ENCODE assay signal across 1 cellular context in the genomic region with DNA sequence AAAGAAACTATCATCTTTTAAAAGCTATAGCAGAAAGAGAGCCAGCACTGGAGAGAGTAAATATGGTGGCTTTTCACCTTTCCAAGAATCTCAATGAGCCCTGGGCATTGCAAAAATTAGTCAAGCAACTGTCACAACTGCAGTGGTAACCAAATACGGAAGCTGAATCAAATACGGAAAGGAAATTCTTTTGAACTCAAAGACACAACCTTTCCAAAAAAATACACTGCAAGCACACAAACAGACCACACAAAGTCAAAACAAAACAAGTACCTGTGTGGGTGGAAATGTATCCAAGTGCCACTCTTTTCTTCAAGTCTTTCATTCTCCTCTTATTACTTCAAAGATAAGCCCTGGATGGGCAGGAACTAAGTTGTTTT.
A peak's percentile ranks its signal among the peaks of the same experiment; 100 is the strongest.
TF ChIP-seq lines count a peak whose summit lies in the region.

No MANE protein-coding gene starts in this region.

TF ChIP-seq in GM12878, 131 proteins besides CTCF, POLR2A, EP300 and RAD21 (continued from another document and continues in another):
- TF ChIP-seq, protein P1, sequence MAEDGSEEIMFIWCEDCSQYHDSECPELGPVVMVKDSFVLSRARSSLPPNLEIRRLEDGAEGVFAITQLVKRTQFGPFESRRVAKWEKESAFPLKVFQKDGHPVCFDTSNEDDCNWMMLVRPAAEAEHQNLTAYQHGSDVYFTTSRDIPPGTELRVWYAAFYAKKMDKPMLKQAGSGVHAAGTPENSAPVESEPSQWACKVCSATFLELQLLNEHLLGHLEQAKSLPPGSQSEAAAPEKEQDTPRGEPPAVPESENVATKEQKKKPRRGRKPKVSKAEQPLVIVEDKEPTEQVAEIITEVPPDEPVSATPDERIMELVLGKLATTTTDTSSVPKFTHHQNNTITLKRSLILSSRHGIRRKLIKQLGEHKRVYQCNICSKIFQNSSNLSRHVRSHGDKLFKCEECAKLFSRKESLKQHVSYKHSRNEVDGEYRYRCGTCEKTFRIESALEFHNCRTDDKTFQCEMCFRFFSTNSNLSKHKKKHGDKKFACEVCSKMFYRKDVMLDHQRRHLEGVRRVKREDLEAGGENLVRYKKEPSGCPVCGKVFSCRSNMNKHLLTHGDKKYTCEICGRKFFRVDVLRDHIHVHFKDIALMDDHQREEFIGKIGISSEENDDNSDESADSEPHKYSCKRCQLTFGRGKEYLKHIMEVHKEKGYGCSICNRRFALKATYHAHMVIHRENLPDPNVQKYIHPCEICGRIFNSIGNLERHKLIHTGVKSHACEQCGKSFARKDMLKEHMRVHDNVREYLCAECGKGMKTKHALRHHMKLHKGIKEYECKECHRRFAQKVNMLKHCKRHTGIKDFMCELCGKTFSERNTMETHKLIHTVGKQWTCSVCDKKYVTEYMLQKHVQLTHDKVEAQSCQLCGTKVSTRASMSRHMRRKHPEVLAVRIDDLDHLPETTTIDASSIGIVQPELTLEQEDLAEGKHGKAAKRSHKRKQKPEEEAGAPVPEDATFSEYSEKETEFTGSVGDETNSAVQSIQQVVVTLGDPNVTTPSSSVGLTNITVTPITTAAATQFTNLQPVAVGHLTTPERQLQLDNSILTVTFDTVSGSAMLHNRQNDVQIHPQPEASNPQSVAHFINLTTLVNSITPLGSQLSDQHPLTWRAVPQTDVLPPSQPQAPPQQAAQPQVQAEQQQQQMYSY (CRISPR knock-in tag; IDR thresholded peaks at IDR 0.05): no peak
- TF ChIP-seq CBFB (IDR thresholded peaks at IDR 0.05; ENCODE audit: low read depth) (peak; percentile 78), ZNF274 (IDR thresholded peaks at IDR 0.05; ENCODE audit: insufficient read depth, insufficient read length) (no peak), CREB1 (IDR thresholded peaks at IDR 0.05; ENCODE audit: low read depth) (peak; percentile 78), RUNX3 (IDR thresholded peaks at IDR 0.05; ENCODE audit: low read length) (peak; percentile 100), CEBPB (IDR thresholded peaks at IDR 0.05; ENCODE audit: borderline replicate concordance in 1 of 2, low read depth in 2 of 2, low read length in 2 of 2) (peak in 1 of 2 experiments; percentile 94; a peak in 1 of 4 replicates), HDAC2 (IDR thresholded peaks at IDR 0.05) (no peak), MTA2 (IDR thresholded peaks at IDR 0.05; ENCODE audit: low read depth) (peak; percentile 74), BHLHE40 (IDR thresholded peaks at IDR 0.05; ENCODE audit: borderline replicate concordance in 1 of 2, low read depth in 2 of 2, low read length in 1 of 2) (peak; percentile 17 to 50; a peak in 2 of 4 replicates), NFIC (IDR thresholded peaks at IDR 0.05; ENCODE audit: low read depth, low read length) (peak; percentile 99), JUNB (IDR thresholded peaks at IDR 0.05) (peak; percentile 97), JUND (IDR thresholded peaks at IDR 0.05; ENCODE audit: low read depth, low read length) (peak; percentile 62; the same call in 1 of the 2 replicates), SMARCA5 (IDR thresholded peaks at IDR 0.05) (no peak), ZNF217 (IDR thresholded peaks at IDR 0.05) (peak; percentile 87), EGR1 (IDR thresholded peaks at IDR 0.05; ENCODE audit: borderline replicate concordance in 1 of 2, low read depth in 2 of 2, low read length in 2 of 2) (peak in 1 of 2 experiments; percentile 88; a peak in 2 of 3 replicates), YBX1 (IDR thresholded peaks at IDR 0.05) (no peak), ATF7 (IDR thresholded peaks at IDR 0.05; ENCODE audit: low read depth) (peak; percentile 76), STAT1 (conservative IDR thresholded peaks at IDR 0.05) (no peak), SRF (IDR thresholded peaks at IDR 0.05; ENCODE audit: low read depth in 2 of 2, low read length in 2 of 2) (peak in 1 of 2 experiments; percentile 72; a peak in 1 of 4 replicates), NRF1 (conservative IDR thresholded peaks at IDR 0.05; ENCODE audit: low read depth, low read length) (no peak), ESRRA (IDR thresholded peaks at IDR 0.05; ENCODE audit: low read length) (no peak), TCF12 (IDR thresholded peaks at IDR 0.05; ENCODE audit: low read depth, low read length) (no peak), PML (IDR thresholded peaks at IDR 0.05; ENCODE audit: low read length) (peak; percentile 80), FOXK2 (IDR thresholded peaks at IDR 0.05) (no peak), CBX5 (IDR thresholded peaks at IDR 0.05; ENCODE audit: low read depth) (peak; percentile 83), MEF2A (IDR thresholded peaks at IDR 0.05; ENCODE audit: insufficient read depth, low read depth, low read length) (peak; percentile 95), TAF1 (IDR thresholded peaks at IDR 0.05; ENCODE audit: borderline replicate concordance, low read depth, low read length) (no peak), TARDBP (IDR thresholded peaks at IDR 0.05; ENCODE audit: borderline replicate concordance) (0 out of 2 replicates have a peak, but pooled peaks have one; percentile 38), RBBP5 (conservative IDR thresholded peaks at IDR 0.05) (no peak), EED (IDR thresholded peaks at IDR 0.05; ENCODE audit: low read depth) (peak; percentile 94; the same call in 1 of the 2 replicates), GABPA (IDR thresholded peaks at IDR 0.05; ENCODE audit: low read depth) (peak; percentile 74), ZNF622 (IDR thresholded peaks at IDR 0.05) (no peak), IKZF2 (IDR thresholded peaks at IDR 0.05) (peak; percentile 97 to 98), KDM1A (IDR thresholded peaks at IDR 0.05; ENCODE audit: borderline replicate concordance) (no peak), POU2F2 (IDR thresholded peaks at IDR 0.05; ENCODE audit: borderline replicate concordance, low read depth, low read length) (peak; percentile 65; the same call in 1 of the 3 replicates), TCF7 (IDR thresholded peaks at IDR 0.05; ENCODE audit: borderline replicate concordance) (peak; percentile 99), FOXM1 (IDR thresholded peaks at IDR 0.05; ENCODE audit: low read depth, low read length) (peak; percentile 97), ZZZ3 (IDR thresholded peaks at IDR 0.05; ENCODE audit: control insufficient read depth, insufficient read length, low read depth) (no peak), HCFC1 (IDR thresholded peaks at IDR 0.05; ENCODE audit: low read length) (no peak), BMI1 (IDR thresholded peaks at IDR 0.05; ENCODE audit: borderline replicate concordance) (peak; percentile 70), SP1 (IDR thresholded peaks at IDR 0.05; ENCODE audit: low read depth, low read length) (peak; percentile 33), MEF2B (IDR thresholded peaks at IDR 0.05; ENCODE audit: partially characterized antibody, poor library complexity, severe bottlenecking) (peak; percentile 79)
- TF ChIP-seq, protein P2, sequence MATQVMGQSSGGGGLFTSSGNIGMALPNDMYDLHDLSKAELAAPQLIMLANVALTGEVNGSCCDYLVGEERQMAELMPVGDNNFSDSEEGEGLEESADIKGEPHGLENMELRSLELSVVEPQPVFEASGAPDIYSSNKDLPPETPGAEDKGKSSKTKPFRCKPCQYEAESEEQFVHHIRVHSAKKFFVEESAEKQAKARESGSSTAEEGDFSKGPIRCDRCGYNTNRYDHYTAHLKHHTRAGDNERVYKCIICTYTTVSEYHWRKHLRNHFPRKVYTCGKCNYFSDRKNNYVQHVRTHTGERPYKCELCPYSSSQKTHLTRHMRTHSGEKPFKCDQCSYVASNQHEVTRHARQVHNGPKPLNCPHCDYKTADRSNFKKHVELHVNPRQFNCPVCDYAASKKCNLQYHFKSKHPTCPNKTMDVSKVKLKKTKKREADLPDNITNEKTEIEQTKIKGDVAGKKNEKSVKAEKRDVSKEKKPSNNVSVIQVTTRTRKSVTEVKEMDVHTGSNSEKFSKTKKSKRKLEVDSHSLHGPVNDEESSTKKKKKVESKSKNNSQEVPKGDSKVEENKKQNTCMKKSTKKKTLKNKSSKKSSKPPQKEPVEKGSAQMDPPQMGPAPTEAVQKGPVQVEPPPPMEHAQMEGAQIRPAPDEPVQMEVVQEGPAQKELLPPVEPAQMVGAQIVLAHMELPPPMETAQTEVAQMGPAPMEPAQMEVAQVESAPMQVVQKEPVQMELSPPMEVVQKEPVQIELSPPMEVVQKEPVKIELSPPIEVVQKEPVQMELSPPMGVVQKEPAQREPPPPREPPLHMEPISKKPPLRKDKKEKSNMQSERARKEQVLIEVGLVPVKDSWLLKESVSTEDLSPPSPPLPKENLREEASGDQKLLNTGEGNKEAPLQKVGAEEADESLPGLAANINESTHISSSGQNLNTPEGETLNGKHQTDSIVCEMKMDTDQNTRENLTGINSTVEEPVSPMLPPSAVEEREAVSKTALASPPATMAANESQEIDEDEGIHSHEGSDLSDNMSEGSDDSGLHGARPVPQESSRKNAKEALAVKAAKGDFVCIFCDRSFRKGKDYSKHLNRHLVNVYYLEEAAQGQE (IDR thresholded peaks at IDR 0.05; ENCODE audit: low read depth, low read length): no peak
- TF ChIP-seq, protein P3, sequence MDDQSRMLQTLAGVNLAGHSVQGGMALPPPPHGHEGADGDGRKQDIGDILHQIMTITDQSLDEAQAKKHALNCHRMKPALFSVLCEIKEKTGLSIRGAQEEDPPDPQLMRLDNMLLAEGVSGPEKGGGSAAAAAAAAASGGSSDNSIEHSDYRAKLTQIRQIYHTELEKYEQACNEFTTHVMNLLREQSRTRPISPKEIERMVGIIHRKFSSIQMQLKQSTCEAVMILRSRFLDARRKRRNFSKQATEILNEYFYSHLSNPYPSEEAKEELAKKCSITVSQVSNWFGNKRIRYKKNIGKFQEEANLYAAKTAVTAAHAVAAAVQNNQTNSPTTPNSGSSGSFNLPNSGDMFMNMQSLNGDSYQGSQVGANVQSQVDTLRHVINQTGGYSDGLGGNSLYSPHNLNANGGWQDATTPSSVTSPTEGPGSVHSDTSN (IDR thresholded peaks at IDR 0.05; ENCODE audit: insufficient replicate concordance, low read depth, low read length): no peak
- TF ChIP-seq, protein P4, sequence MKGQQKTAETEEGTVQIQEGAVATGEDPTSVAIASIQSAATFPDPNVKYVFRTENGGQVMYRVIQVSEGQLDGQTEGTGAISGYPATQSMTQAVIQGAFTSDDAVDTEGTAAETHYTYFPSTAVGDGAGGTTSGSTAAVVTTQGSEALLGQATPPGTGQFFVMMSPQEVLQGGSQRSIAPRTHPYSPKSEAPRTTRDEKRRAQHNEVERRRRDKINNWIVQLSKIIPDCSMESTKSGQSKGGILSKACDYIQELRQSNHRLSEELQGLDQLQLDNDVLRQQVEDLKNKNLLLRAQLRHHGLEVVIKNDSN (IDR thresholded peaks at IDR 0.05; ENCODE audit: borderline replicate concordance, extremely low read length, insufficient read depth, low read depth, low read length): no peak
- TF ChIP-seq, protein P5, sequence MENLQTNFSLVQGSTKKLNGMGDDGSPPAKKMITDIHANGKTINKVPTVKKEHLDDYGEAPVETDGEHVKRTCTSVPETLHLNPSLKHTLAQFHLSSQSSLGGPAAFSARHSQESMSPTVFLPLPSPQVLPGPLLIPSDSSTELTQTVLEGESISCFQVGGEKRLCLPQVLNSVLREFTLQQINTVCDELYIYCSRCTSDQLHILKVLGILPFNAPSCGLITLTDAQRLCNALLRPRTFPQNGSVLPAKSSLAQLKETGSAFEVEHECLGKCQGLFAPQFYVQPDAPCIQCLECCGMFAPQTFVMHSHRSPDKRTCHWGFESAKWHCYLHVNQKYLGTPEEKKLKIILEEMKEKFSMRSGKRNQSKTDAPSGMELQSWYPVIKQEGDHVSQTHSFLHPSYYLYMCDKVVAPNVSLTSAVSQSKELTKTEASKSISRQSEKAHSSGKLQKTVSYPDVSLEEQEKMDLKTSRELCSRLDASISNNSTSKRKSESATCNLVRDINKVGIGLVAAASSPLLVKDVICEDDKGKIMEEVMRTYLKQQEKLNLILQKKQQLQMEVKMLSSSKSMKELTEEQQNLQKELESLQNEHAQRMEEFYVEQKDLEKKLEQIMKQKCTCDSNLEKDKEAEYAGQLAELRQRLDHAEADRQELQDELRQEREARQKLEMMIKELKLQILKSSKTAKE (IDR thresholded peaks at IDR 0.05; ENCODE audit: low read depth, poor library complexity, severe bottlenecking): peak; percentile 89
- TF ChIP-seq, protein P6, sequence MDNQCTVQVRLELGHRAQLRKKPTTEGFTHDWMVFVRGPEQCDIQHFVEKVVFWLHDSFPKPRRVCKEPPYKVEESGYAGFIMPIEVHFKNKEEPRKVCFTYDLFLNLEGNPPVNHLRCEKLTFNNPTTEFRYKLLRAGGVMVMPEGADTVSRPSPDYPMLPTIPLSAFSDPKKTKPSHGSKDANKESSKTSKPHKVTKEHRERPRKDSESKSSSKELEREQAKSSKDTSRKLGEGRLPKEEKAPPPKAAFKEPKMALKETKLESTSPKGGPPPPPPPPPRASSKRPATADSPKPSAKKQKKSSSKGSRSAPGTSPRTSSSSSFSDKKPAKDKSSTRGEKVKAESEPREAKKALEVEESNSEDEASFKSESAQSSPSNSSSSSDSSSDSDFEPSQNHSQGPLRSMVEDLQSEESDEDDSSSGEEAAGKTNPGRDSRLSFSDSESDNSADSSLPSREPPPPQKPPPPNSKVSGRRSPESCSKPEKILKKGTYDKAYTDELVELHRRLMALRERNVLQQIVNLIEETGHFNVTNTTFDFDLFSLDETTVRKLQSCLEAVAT (IDR thresholded peaks at IDR 0.05): 0 out of 2 replicates have a peak, but pooled peaks have one; percentile 59
- TF ChIP-seq, protein P7, sequence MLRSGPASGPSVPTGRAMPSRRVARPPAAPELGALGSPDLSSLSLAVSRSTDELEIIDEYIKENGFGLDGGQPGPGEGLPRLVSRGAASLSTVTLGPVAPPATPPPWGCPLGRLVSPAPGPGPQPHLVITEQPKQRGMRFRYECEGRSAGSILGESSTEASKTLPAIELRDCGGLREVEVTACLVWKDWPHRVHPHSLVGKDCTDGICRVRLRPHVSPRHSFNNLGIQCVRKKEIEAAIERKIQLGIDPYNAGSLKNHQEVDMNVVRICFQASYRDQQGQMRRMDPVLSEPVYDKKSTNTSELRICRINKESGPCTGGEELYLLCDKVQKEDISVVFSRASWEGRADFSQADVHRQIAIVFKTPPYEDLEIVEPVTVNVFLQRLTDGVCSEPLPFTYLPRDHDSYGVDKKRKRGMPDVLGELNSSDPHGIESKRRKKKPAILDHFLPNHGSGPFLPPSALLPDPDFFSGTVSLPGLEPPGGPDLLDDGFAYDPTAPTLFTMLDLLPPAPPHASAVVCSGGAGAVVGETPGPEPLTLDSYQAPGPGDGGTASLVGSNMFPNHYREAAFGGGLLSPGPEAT (IDR thresholded peaks at IDR 0.05; ENCODE audit: low read depth): peak; percentile 91
